ENCODE assay signal across 22 cellular contexts in genomic region chr11:33044281-33044680, GRCh38. TPM values are rescaled to one million over a fixed set of nuclear protein-coding genes. Genes with fewer than 3 reads are reported as not detected.
DNase-seq lines count a peak whose midpoint lies in the region; ATAC-seq and TF ChIP-seq lines count a peak whose summit lies in the region.
"Had no signal": no experiment of that assay in that cellular context is flagged by ENCODE, and none has a peak within 500 bp of the region (broad histone marks: within the 10 kb centered on the region; RNA-seq: fewer than 3 reads in every experiment).

No MANE protein-coding gene starts in this region.

- no peak overlapping the region for H2AFZ ChIP-seq in SK-N-SH (ENCODE audit: low read depth)
- no peak overlapping the region for H2AFZ ChIP-seq in OCI-LY7 (ENCODE audit: low read length)

- TF ChIP-seq POLR2A in suprapubic skin (IDR thresholded peaks at IDR 0.05), result no peak

- TF ChIP-seq EP300 in SK-N-SH (IDR thresholded peaks at IDR 0.05; ENCODE audit: borderline replicate concordance in 1 of 2, low read depth in 1 of 2, low read length in 1 of 2) (no peak), suprapubic skin (IDR thresholded peaks at IDR 0.05) (no peak)

- H3K9me2 ChIP-seq in SK-N-SH, result no peaks in the 10 kb centered on the region
- no peaks in the 10 kb centered on the region for H3K9me2 ChIP-seq in OCI-LY7 (ENCODE audit: insufficient read depth, low read length)

- no peaks in the 10 kb centered on the region for H4K20me1 ChIP-seq in SK-N-SH (ENCODE audit: insufficient read depth)
- H4K20me1 ChIP-seq in OCI-LY7 (ENCODE audit: insufficient read depth, low read length), result no peaks in the 10 kb centered on the region
- H4K20me1 ChIP-seq: BLaER1 had no signal

- H3K36me3 ChIP-seq in SK-N-SH (replicated peaks in 1 of 2; ENCODE audit: control insufficient read depth in 1 of 2, insufficient read depth in 2 of 2, low read length in 1 of 2), result peaks cover 39 to 47% of the 10 kb centered on the region in 2 experiments
- peaks cover 36% of the 10 kb centered on the region for H3K36me3 ChIP-seq in RWPE2 (ENCODE audit: low read depth)
- peaks cover 3% of the 10 kb centered on the region for H3K36me3 ChIP-seq in suprapubic skin
- H3K36me3 ChIP-seq in OCI-LY7 (ENCODE audit: insufficient read depth, low read length), result peaks cover 55% of the 10 kb centered on the region

- H3K4me2 ChIP-seq in SK-N-SH (no peak overlapping the region), OCI-LY7 (ENCODE audit: low read length) (no peak overlapping the region)
- H3K4me2 ChIP-seq: BLaER1 had no signal

- intact Hi-C loops in OCI-LY7 (cut with micrococcal nuclease; ENCODE audit: unreplicated experiment), result no loop called here

- H3K9ac ChIP-seq in SK-N-SH, result no peak overlapping the region
- H3K9ac ChIP-seq: BLaER1 had no signal

- TF ChIP-seq CTCF in SK-N-SH (IDR thresholded peaks at IDR 0.05), result no peak
- no peak for TF ChIP-seq CTCF in RWPE2 (IDR thresholded peaks at IDR 0.05; ENCODE audit: poor library complexity, severe bottlenecking)
- no peak for TF ChIP-seq CTCF in suprapubic skin (IDR thresholded peaks at IDR 0.05)
- TF ChIP-seq CTCF in OCI-LY7 (conservative IDR thresholded peaks at IDR 0.05; ENCODE audit: low read length), result no peak

- H3K27me3 ChIP-seq in SK-N-SH (ENCODE audit: insufficient read depth), result no peaks in the 10 kb centered on the region
- H3K27me3 ChIP-seq in RWPE2 (ENCODE audit: insufficient read depth, poor library complexity, severe bottlenecking), result no peaks in the 10 kb centered on the region
- no peaks in the 10 kb centered on the region for H3K27me3 ChIP-seq in suprapubic skin
- H3K27me3 ChIP-seq: BLaER1, heart left ventricle had no signal

- H3K79me2 ChIP-seq in SK-N-SH (ENCODE audit: insufficient read depth) (peaks cover 47% of the 10 kb centered on the region), OCI-LY7 (ENCODE audit: insufficient read depth, low read depth, low read length) (peaks cover 5% of the 10 kb centered on the region; the same call in 1 of the 2 replicates)

- CTCF ChIA-PET in SK-N-SH (lab: Yijun Ruan, JAX), result interaction anchor here (1.9 kb wide), 1 partner anchor 20 kb away, joined by 5 read pairs; no protein-coding TSS in a partner anchor
- CTCF ChIA-PET in OCI-LY7 (lab: Charles Lee; ENCODE audit: unreplicated experiment), result no interaction called here

- H3K4me1 ChIP-seq in SK-N-SH (ENCODE audit: control insufficient read depth in 1 of 2, insufficient read depth in 2 of 2, low read depth in 1 of 2, low read length in 1 of 2) (peaks cover 8 to 45% of the 10 kb centered on the region in 2 experiments; a peak in 3 of 4 replicates), RWPE2 (ENCODE audit: insufficient read depth, poor library complexity, severe bottlenecking) (peaks cover 56% of the 10 kb centered on the region), suprapubic skin (peaks cover 51% of the 10 kb centered on the region), OCI-LY7 (ENCODE audit: insufficient read depth, low read length, poor library complexity, severe bottlenecking) (peaks cover 12% of the 10 kb centered on the region)

- H3K4me3 ChIP-seq in SK-N-SH (ENCODE audit: low read depth in 2 of 2, low read length in 1 of 2) (no peak overlapping the region), RWPE2 (ENCODE audit: severe bottlenecking) (no peak overlapping the region), suprapubic skin (no peak overlapping the region), OCI-LY7 (ENCODE audit: low read depth, low read length, poor library complexity, severe bottlenecking) (no peak overlapping the region)
- H3K4me3 ChIP-seq: BLaER1, heart left ventricle had no signal

- H3K9me3 ChIP-seq in SK-N-SH (0 out of 2 replicates have a peak, but pooled peaks cover 6% of the 10 kb centered on the region), RWPE2 (ENCODE audit: severe bottlenecking) (no peaks in the 10 kb centered on the region), suprapubic skin (no peaks in the 10 kb centered on the region), OCI-LY7 (ENCODE audit: low read length) (no peaks in the 10 kb centered on the region)
- H3K9me3 ChIP-seq: heart left ventricle had no signal

- ATAC-seq in SK-N-SH treated with all-trans-retinoic acid at 6 μM for 48 hours (no peak), RWPE2 (ENCODE audit: low read depth) (peak; percentile 64), esophagus mucosa (peak; percentile 55)
- ATAC-seq: effector memory CD8-positive, alpha-beta T cell; heart left ventricle; WTC11 had no signal

- no TSS peak for BruUV-seq in OCI-LY7 (replicated peaks; lab: Mats Ljungman, UMichigan)

- TF ChIP-seq RAD21 in SK-N-SH (IDR thresholded peaks at IDR 0.05; ENCODE audit: low read length), result no peak

- WGBS in SK-N-SH (ENCODE audit: low lambda C conversion rate), result 67% methylated on average over 3 of the region's 3 CpGs
- WGBS in suprapubic skin, result 52% methylated on average over 3 of the region's 3 CpGs

- POLR2A ChIA-PET in SK-N-SH (lab: Yijun Ruan, JAX) (no interaction called here), OCI-LY7 (lab: Charles Lee) (interaction anchor here (0.6 to 2.2 kb wide), 4 partner anchors 12 to 680 kb away, joined by 3 to 16 read pairs (median 6); no protein-coding TSS in a partner anchor)

- DNase-seq in SK-N-SH (no peak), RWPE2 (ENCODE audit: low spot score) (peak; percentile 82), suprapubic skin (ENCODE audit: low spot score in 2 of 2) (no peak), MV-4-11 (lab: John Stamatoyannopoulos, UW) (no peak), OCI-LY7 (ENCODE audit: low spot score) (no peak), HuH-7.5 (ENCODE audit: low spot score) (no peak)
- DNase-seq: activated CD4-positive, alpha-beta memory T cell treated with anti-CD3 and anti-CD28 coated beads, Interleukin-2, amount 10 ng/mL, durations not matched to agents 7 days and 5 days; activated naive CD4-positive, alpha-beta T cell treated with Interleukin-2 at 50 U/mL for 16 hours; activated T-cell treated with anti-CD3 and anti-CD28 coated beads for 4 hours; Calu3; effector memory CD8-positive, alpha-beta T cell; heart left ventricle; MM.1S; NCI-H146; NCI-H2171 treated with DMSO at 0.1 percent for 48 hours; SHP77; stimulated activated CD4-positive, alpha-beta T cell treated with anti-CD3 and anti-CD28 coated beads, Interleukin-12 subunit alpha, Interleukin-12 subunit beta, amount 100 ng/mL, for 4 hours had no signal

- H3F3A ChIP-seq in SK-N-SH (replicated peaks; ENCODE audit: insufficient read depth), result no peaks in the 10 kb centered on the region

- no peak overlapping the region; a peak in 1 of 4 replicates for H3K27ac ChIP-seq in SK-N-SH (ENCODE audit: low read depth in 2 of 2, low read length in 1 of 2)
- peak overlapping the region; percentile 98 for H3K27ac ChIP-seq in RWPE2 (ENCODE audit: poor library complexity, severe bottlenecking)
- peak overlapping the region; percentile 19 for H3K27ac ChIP-seq in suprapubic skin
- no peak overlapping the region for H3K27ac ChIP-seq in OCI-LY7 (ENCODE audit: low read depth, low read length, poor library complexity, severe bottlenecking)
- H3K27ac ChIP-seq: 22Rv1, BLaER1, heart left ventricle had no signal

TF ChIP-seq in SK-N-SH treated with all-trans-retinoic acid at 6 μM for 48 hours, 23 proteins besides CTCF, POLR2A, EP300 and RAD21:
- TF ChIP-seq, protein P1, sequence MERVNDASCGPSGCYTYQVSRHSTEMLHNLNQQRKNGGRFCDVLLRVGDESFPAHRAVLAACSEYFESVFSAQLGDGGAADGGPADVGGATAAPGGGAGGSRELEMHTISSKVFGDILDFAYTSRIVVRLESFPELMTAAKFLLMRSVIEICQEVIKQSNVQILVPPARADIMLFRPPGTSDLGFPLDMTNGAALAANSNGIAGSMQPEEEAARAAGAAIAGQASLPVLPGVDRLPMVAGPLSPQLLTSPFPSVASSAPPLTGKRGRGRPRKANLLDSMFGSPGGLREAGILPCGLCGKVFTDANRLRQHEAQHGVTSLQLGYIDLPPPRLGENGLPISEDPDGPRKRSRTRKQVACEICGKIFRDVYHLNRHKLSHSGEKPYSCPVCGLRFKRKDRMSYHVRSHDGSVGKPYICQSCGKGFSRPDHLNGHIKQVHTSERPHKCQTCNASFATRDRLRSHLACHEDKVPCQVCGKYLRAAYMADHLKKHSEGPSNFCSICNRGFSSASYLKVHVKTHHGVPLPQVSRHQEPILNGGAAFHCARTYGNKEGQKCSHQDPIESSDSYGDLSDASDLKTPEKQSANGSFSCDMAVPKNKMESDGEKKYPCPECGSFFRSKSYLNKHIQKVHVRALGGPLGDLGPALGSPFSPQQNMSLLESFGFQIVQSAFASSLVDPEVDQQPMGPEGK (CRISPR knock-in tag; IDR thresholded peaks at IDR 0.05; ENCODE audit: borderline replicate concordance), result no peak
- TF ChIP-seq ISL1 (CRISPR knock-in tag; IDR thresholded peaks at IDR 0.05), result 0 out of 2 replicates have a peak, but pooled peaks have one; percentile 29

TF ChIP-seq in SK-N-SH, 30 proteins besides CTCF, POLR2A, EP300 and RAD21:
- TF ChIP-seq TCF12 (IDR thresholded peaks at IDR 0.05) (no peak), YY1 (IDR thresholded peaks at IDR 0.05; ENCODE audit: low read depth) (no peak), MXI1 (IDR thresholded peaks at IDR 0.05; ENCODE audit: low read depth, low read length) (no peak)

RNA-seq across cellular contexts. Expression of gene TCP11L1, which starts 4.9 kb away (rescaled TPM):
- polyA plus RNA-seq in SK-N-SH (2012; rRNA removed), result 12.7 and 15.1 TPM in 2 replicates
- polyA plus RNA-seq in SK-N-SH (2012; cell fraction: cytosol; rRNA removed), result 13.1 and 13.2 TPM in 2 replicates
- polyA plus RNA-seq in SK-N-SH (2012; cell fraction: nucleus; rRNA removed), result 15.3 and 17.0 TPM in 2 replicates
- 7.6 TPM for total RNA-seq in esophagus mucosa
- 10 to 100 TPM; 34.8 to 65.6 (median 42.9) TPM for total RNA-seq in suprapubic skin
- total RNA-seq in OCI-LY7 (2014; rRNA removed; shearing (Covaris generic)), result 22.7 and 24.6 TPM in 2 replicates
- 26.1 and 32.6 TPM in 2 replicates for total RNA-seq in OCI-LY7 (2022)

RNA-seq across cellular contexts. Expression of gene DEPDC7, which starts 28.6 kb away (rescaled TPM):
- polyA plus RNA-seq in SK-N-SH (2012; rRNA removed), result 9.7 and 14.2 TPM in 2 replicates
- 11.2 and 11.5 TPM in 2 replicates for polyA plus RNA-seq in SK-N-SH (2012; cell fraction: cytosol; rRNA removed)
- polyA plus RNA-seq in SK-N-SH (2012; cell fraction: nucleus; rRNA removed), result 13.7 and 30.5 TPM in 2 replicates
- total RNA-seq in esophagus mucosa (5.6 TPM), suprapubic skin (1 to 10 TPM; 2.4 to 5.0 (median 3.3) TPM), OCI-LY7 (2022) (1.5 and 1.6 TPM in 2 replicates)
- 0.66 and 0.82 TPM in 2 replicates for total RNA-seq in OCI-LY7 (2014; rRNA removed; shearing (Covaris generic))

Comparison
In these comparisons a context has a peak if more than half of its experiments do, and no peak if none do; other contexts are left out.
1. H3K27ac ChIP-seq: peak in RWPE2 (single experiment) and suprapubic skin (single experiment); none in SK-N-SH (0 of 2) and OCI-LY7 (single experiment).